Comparison of ENCODE assay signal across 24 cellular contexts in genomic region chr15:90952901-90953677, GRCh38. TPM values are rescaled to one million over a fixed set of nuclear protein-coding genes. Genes with fewer than 3 reads are reported as not detected.
DNase-seq lines count a peak whose midpoint lies in the region; ATAC-seq and TF ChIP-seq lines count a peak whose summit lies in the region.
"Had no signal": no experiment of that assay in that cellular context is flagged by ENCODE, and none has a peak within 500 bp of the region (broad histone marks: within the 10 kb centered on the region; RNA-seq: fewer than 3 reads in every experiment).

No MANE protein-coding gene starts in this region.

- no peaks in the 10 kb centered on the region for H3K27me3 Mint-ChIP-seq in activated naive CD4-positive, alpha-beta T cell treated with anti-CD3 and anti-CD28 coated beads, Interleukin-2, amount 50 U/mL, for 24 hours
- no peaks in the 10 kb centered on the region for H3K27me3 Mint-ChIP-seq in activated naive CD4-positive, alpha-beta T cell treated with anti-CD3 and anti-CD28 coated beads for 36 hours (ENCODE audit: low read depth)
- H3K27me3 Mint-ChIP-seq in memory B cell = no peaks in the 10 kb centered on the region
- H3K27me3 Mint-ChIP-seq in stimulated activated naive B cell treated with anti-CD40 and anti-IgM and Interleukin-4, amounts not matched to agents 10 μg/mL and 1 μg/mL and 100 μg/mL, for 72 hours = no peaks in the 10 kb centered on the region

- H3K36me3 Mint-ChIP-seq in activated naive CD4-positive, alpha-beta T cell treated with anti-CD3 and anti-CD28 coated beads, Interleukin-2, amount 50 U/mL, for 24 hours = peaks cover 3% of the 10 kb centered on the region
- H3K36me3 Mint-ChIP-seq in activated naive CD4-positive, alpha-beta T cell treated with anti-CD3 and anti-CD28 coated beads for 36 hours (ENCODE audit: low read depth) = peaks cover 25% of the 10 kb centered on the region
- peaks cover 12% of the 10 kb centered on the region for H3K36me3 Mint-ChIP-seq in memory B cell
- H3K36me3 Mint-ChIP-seq in stimulated activated naive B cell treated with anti-CD40 and anti-IgM and Interleukin-4, amounts not matched to agents 10 μg/mL and 1 μg/mL and 100 μg/mL, for 72 hours = peaks cover 40 to 52% of the 10 kb centered on the region in 2 donors

- no peak overlapping the region for H3K4me3 Mint-ChIP-seq in activated naive CD4-positive, alpha-beta T cell treated with anti-CD3 and anti-CD28 coated beads, Interleukin-2, amount 50 U/mL, for 24 hours
- no peak overlapping the region for H3K4me3 Mint-ChIP-seq in activated naive CD4-positive, alpha-beta T cell treated with anti-CD3 and anti-CD28 coated beads for 36 hours
- no peak overlapping the region for H3K4me3 Mint-ChIP-seq in memory B cell
- H3K4me3 Mint-ChIP-seq in stimulated activated naive B cell treated with anti-CD40 and anti-IgM and Interleukin-4, amounts not matched to agents 10 μg/mL and 1 μg/mL and 100 μg/mL, for 72 hours = no peak overlapping the region

- H3K4me1 Mint-ChIP-seq in activated naive CD4-positive, alpha-beta T cell treated with anti-CD3 and anti-CD28 coated beads, Interleukin-2, amount 50 U/mL, for 24 hours = peaks cover 11% of the 10 kb centered on the region
- H3K4me1 Mint-ChIP-seq in activated naive CD4-positive, alpha-beta T cell treated with anti-CD3 and anti-CD28 coated beads for 36 hours (ENCODE audit: low read depth) = peaks cover 12% of the 10 kb centered on the region
- H3K4me1 Mint-ChIP-seq in memory B cell = peaks cover 2% of the 10 kb centered on the region
- peaks cover 12 to 33% of the 10 kb centered on the region in 2 donors for H3K4me1 Mint-ChIP-seq in stimulated activated naive B cell treated with anti-CD40 and anti-IgM and Interleukin-4, amounts not matched to agents 10 μg/mL and 1 μg/mL and 100 μg/mL, for 72 hours

- DNase-seq in activated naive CD4-positive, alpha-beta T cell treated with anti-CD3 and anti-CD28 coated beads for 36 hours = no peak
- DNase-seq in RWPE1 (ENCODE audit: low spot score) (no peak), memory B cell (ENCODE audit: low spot score in 2 of 2) (no peak), amniotic stem cell (lab: John Stamatoyannopoulos, UW) (no peak), HuH-7.5 (ENCODE audit: low spot score) (no peak)
- DNase-seq in stimulated activated naive B cell treated with anti-CD40 and anti-IgM and Interleukin-4, amounts not matched to agents 10 μg/mL and 1 μg/mL and 100 μg/mL, for 72 hours = no peak
- DNase-seq: activated CD8-positive, alpha-beta memory T cell treated with anti-CD3 and anti-CD28 coated beads for 24 hours; DMS53; erythroblast; foreskin keratinocyte; MV-4-11; NCI-H187 treated with DMSO at 0.1 percent for 48 hours; NCI-H2227 treated with DMSO at 0.1 percent for 48 hours; SIG-M5; sigmoid colon; testis; WERI-Rb-1 had no signal

- peak overlapping the region; percentile 98 for H3K27ac ChIP-seq in RWPE1
- H3K27ac ChIP-seq: foreskin keratinocyte, hepatocyte, KMS-11, parathyroid adenoma, testis, WERI-Rb-1 had no signal

- ATAC-seq in memory B cell (ENCODE audit: low read depth) = no peak
- no peak for ATAC-seq in stimulated activated naive B cell treated with anti-CD40 and anti-IgM and Interleukin-4, amounts not matched to agents 10 μg/mL and 1 μg/mL and 100 μg/mL, for 72 hours (replicated peaks)
- ATAC-seq in HG03520 (IDR thresholded peaks at IDR 0.05; ENCODE audit: unreplicated experiment) = no peak
- ATAC-seq: foreskin keratinocyte, GM12878 had no signal

- CTCF ChIA-PET in activated naive CD4-positive, alpha-beta T cell treated with anti-CD3 and anti-CD28 coated beads for 36 hours (lab: Charles Lee) = interaction anchor here (0.7 to 7.5 kb wide), 3 partner anchors 10 to 744 kb away, joined by 3 to 104 read pairs (median 3); partner anchors contain the start of genes HDDC3 and UNC45A
- CTCF ChIA-PET in RWPE1 (lab: Yijun Ruan, JAX) = interaction anchor here (1.6 kb wide), 1 partner anchor 21 kb away, joined by 4 read pairs; the partner anchor contains the start of gene HDDC3

- no peak for TF ChIP-seq CTCF in RWPE1 (conservative IDR thresholded peaks at IDR 0.05; ENCODE audit: low read depth)

- POLR2A ChIA-PET in RWPE1 (lab: Yijun Ruan, JAX; ENCODE audit: low non-redundant PET) = interaction anchor here (0.6 to 1.5 kb wide), 2 partner anchors 41 to 55 kb away, joined by 4 to 6 read pairs; partner anchors contain the start of gene PRC1

- H3K9me3 Mint-ChIP-seq in activated naive CD4-positive, alpha-beta T cell treated with anti-CD3 and anti-CD28 coated beads, Interleukin-2, amount 50 U/mL, for 24 hours = no peaks in the 10 kb centered on the region
- no peaks in the 10 kb centered on the region for H3K9me3 Mint-ChIP-seq in activated naive CD4-positive, alpha-beta T cell treated with anti-CD3 and anti-CD28 coated beads for 36 hours
- H3K9me3 Mint-ChIP-seq in memory B cell = no peaks in the 10 kb centered on the region
- no peaks in the 10 kb centered on the region for H3K9me3 Mint-ChIP-seq in stimulated activated naive B cell treated with anti-CD40 and anti-IgM and Interleukin-4, amounts not matched to agents 10 μg/mL and 1 μg/mL and 100 μg/mL, for 72 hours
- H3K9me3 Mint-ChIP-seq: activated T-helper 2 cell treated with anti-CD3 and anti-CD28 coated beads, Interferon-gamma antibody, Interleukin-2, Interleukin-4, amounts not matched to agents 10 μg/mL and 5 μg/mL and 100 μg/mL, durations not matched to agents 14 hours and 24 hours and 36 hours had no signal

- intact Hi-C loops in activated naive CD4-positive, alpha-beta T cell treated with anti-CD3 and anti-CD28 coated beads for 36 hours (cut with micrococcal nuclease) = no loop called here

- H3K27ac Mint-ChIP-seq in activated naive CD4-positive, alpha-beta T cell treated with anti-CD3 and anti-CD28 coated beads, Interleukin-2, amount 50 U/mL, for 24 hours = peak overlapping the region; percentile 64
- no peak overlapping the region for H3K27ac Mint-ChIP-seq in activated naive CD4-positive, alpha-beta T cell treated with anti-CD3 and anti-CD28 coated beads for 36 hours
- H3K27ac Mint-ChIP-seq in memory B cell = peak overlapping the region; percentile 46
- peak overlapping the region; percentile 40 for H3K27ac Mint-ChIP-seq in stimulated activated naive B cell treated with anti-CD40 and anti-IgM and Interleukin-4, amounts not matched to agents 10 μg/mL and 1 μg/mL and 100 μg/mL, for 72 hours

RNA-seq across cellular contexts. Expression of gene RCCD1, which starts 1.6 kb away (rescaled TPM):
- 10 to 100 TPM; 52.0 to 52.4 TPM for total RNA-seq in activated naive CD4-positive, alpha-beta T cell treated with anti-CD3 and anti-CD28 coated beads for 36 hours

RNA-seq across cellular contexts. Expression of gene UNC45A, which starts 18.0 kb away (rescaled TPM):
- total RNA-seq in activated naive CD4-positive, alpha-beta T cell treated with anti-CD3 and anti-CD28 coated beads for 36 hours = 10 to 100 TPM; 69.9 to 70.8 TPM

RNA-seq across cellular contexts. Expression of gene HDDC3, which starts 20.7 kb away (rescaled TPM):
- total RNA-seq in activated naive CD4-positive, alpha-beta T cell treated with anti-CD3 and anti-CD28 coated beads for 36 hours = 10 to 100 TPM; 49.8 to 51.3 TPM

RNA-seq across cellular contexts. Expression of gene PRC1, which starts 41.2 kb away (rescaled TPM):
- 100 to 1,000 TPM; 173 TPM for total RNA-seq in activated naive CD4-positive, alpha-beta T cell treated with anti-CD3 and anti-CD28 coated beads for 36 hours

RNA-seq across cellular contexts. Expression of gene MAN2A2, which starts 50.0 kb away (rescaled TPM):
- 100 to 1,000 TPM; 139 to 141 TPM for total RNA-seq in activated naive CD4-positive, alpha-beta T cell treated with anti-CD3 and anti-CD28 coated beads for 36 hours
